8 cellular contexts compared by ENCODE assay signal in genomic region chr10:70925377-70926214, GRCh38. TPM values are rescaled to one million over a fixed set of nuclear protein-coding genes. Genes with fewer than 3 reads are reported as not detected.
DNase-seq lines count a peak whose midpoint lies in the region; ATAC-seq and TF ChIP-seq lines count a peak whose summit lies in the region.

No MANE protein-coding gene starts in this region.

- no peaks in the 10 kb centered on the region for H3K27me3 Mint-ChIP-seq in activated T-cell treated with anti-CD3 and anti-CD28 coated beads, Interleukin-2, amount 50 U/mL, for 72 hours (ENCODE audit: low read depth)
- H3K27me3 Mint-ChIP-seq in osteocyte (ENCODE audit: unreplicated experiment), result peaks cover 42% of the 10 kb centered on the region

- H3K36me3 Mint-ChIP-seq in activated T-cell treated with anti-CD3 and anti-CD28 coated beads, Interleukin-2, amount 50 U/mL, for 72 hours (ENCODE audit: insufficient read depth in 2 of 2), result no peaks in the 10 kb centered on the region
- no peaks in the 10 kb centered on the region for H3K36me3 Mint-ChIP-seq in osteocyte (ENCODE audit: unreplicated experiment)

- peaks cover 24% of the 10 kb centered on the region for H3K27me3 ChIP-seq in NT2/D1 (ENCODE audit: insufficient read depth, insufficient read length)
- H3K27me3 ChIP-seq in foreskin keratinocyte, result peaks cover 36% of the 10 kb centered on the region
- H3K27me3 ChIP-seq in uterus, result no peaks in the 10 kb centered on the region

- intact Hi-C loops in uterus (cut with DNase I; ENCODE audit: low total_unique reads), result loop anchor here (5.0 kb wide), 1 partner anchor 362 kb away; no protein-coding TSS in a partner anchor

- H3K27ac Mint-ChIP-seq in activated T-cell treated with anti-CD3 and anti-CD28 coated beads, Interleukin-2, amount 50 U/mL, for 72 hours, result no peak overlapping the region
- no peak overlapping the region for H3K27ac Mint-ChIP-seq in osteocyte (ENCODE audit: unreplicated experiment)

- no peaks in the 10 kb centered on the region for H3K4me1 Mint-ChIP-seq in activated T-cell treated with anti-CD3 and anti-CD28 coated beads, Interleukin-2, amount 50 U/mL, for 72 hours (ENCODE audit: low read depth)
- peaks cover 1% of the 10 kb centered on the region for H3K4me1 Mint-ChIP-seq in osteocyte (ENCODE audit: unreplicated experiment)

- TF ChIP-seq POLR2A in uterus (IDR thresholded peaks at IDR 0.05), result no peak

- no peaks in the 10 kb centered on the region for H3K9me3 Mint-ChIP-seq in activated T-cell treated with anti-CD3 and anti-CD28 coated beads, Interleukin-2, amount 50 U/mL, for 72 hours
- H3K9me3 Mint-ChIP-seq in osteocyte (ENCODE audit: unreplicated experiment), result no peaks in the 10 kb centered on the region

- H3K36me3 ChIP-seq in NT2/D1 (ENCODE audit: insufficient read depth, insufficient read length, low read length) (no peaks in the 10 kb centered on the region), uterus (no peaks in the 10 kb centered on the region)

- TF ChIP-seq CTCF in foreskin keratinocyte (conservative IDR thresholded peaks at IDR 0.05), result peak; percentile 94
- TF ChIP-seq CTCF in osteocyte (IDR thresholded peaks at IDR 0.05), result peak; percentile 98
- peak; percentile 80 to 93 (median 88) for TF ChIP-seq CTCF in uterus (IDR thresholded peaks at IDR 0.05)

- no peak overlapping the region for H3K4me3 ChIP-seq in NT2/D1 (ENCODE audit: insufficient read length, low read depth)
- no peak overlapping the region for H3K4me3 ChIP-seq in uterus

- peak; percentile 13 for DNase-seq in NCI-H2171 treated with DMSO at 0.1 percent for 48 hours (lab: John Stamatoyannopoulos, UW)
- no peak for DNase-seq in NCI-H2171 (lab: John Stamatoyannopoulos, UW)
- DNase-seq in NT2/D1 (ENCODE audit: low read depth, low spot score), result peak; percentile 15
- DNase-seq in activated T-cell treated with anti-CD3 and anti-CD28 coated beads, Interleukin-2, amount 50 U/mL, for 72 hours, result peak; percentile 62 to 74
- DNase-seq in foreskin keratinocyte, result no peak
- no peak for DNase-seq in osteocyte (ENCODE audit: extremely low spot score, unreplicated experiment)
- peak; percentile 25 to 61 for DNase-seq in uterus

- H3K4me1 ChIP-seq in NT2/D1 (ENCODE audit: insufficient read depth, insufficient read length), result peaks cover 3% of the 10 kb centered on the region
- peaks cover 4% of the 10 kb centered on the region for H3K4me1 ChIP-seq in foreskin keratinocyte
- peaks cover 0 to 4% of the 10 kb centered on the region in 2 donors for H3K4me1 ChIP-seq in uterus

- no peaks in the 10 kb centered on the region for H3K9me3 ChIP-seq in NT2/D1 (ENCODE audit: insufficient read depth, low read length)
- H3K9me3 ChIP-seq in uterus, result no peaks in the 10 kb centered on the region

- no peak overlapping the region for H3K9ac ChIP-seq in NT2/D1 (ENCODE audit: insufficient read length, low read depth)

- H3K4me3 Mint-ChIP-seq in activated T-cell treated with anti-CD3 and anti-CD28 coated beads, Interleukin-2, amount 50 U/mL, for 72 hours, result no peak overlapping the region
- H3K4me3 Mint-ChIP-seq in osteocyte (ENCODE audit: unreplicated experiment), result no peak overlapping the region

- H3K27ac ChIP-seq in foreskin keratinocyte, result no peak overlapping the region
- no peak overlapping the region for H3K27ac ChIP-seq in uterus

- ATAC-seq in activated T-cell treated with anti-CD3 and anti-CD28 coated beads, Interleukin-2, amount 50 U/mL, for 72 hours (replicated peaks in 1 of 2), result peak; percentile 67 to 75
- ATAC-seq in foreskin keratinocyte, result peak; percentile 52
- ATAC-seq in HG03175 (IDR thresholded peaks at IDR 0.05; ENCODE audit: unreplicated experiment), result no peak

RNA-seq across cellular contexts. Expression of gene PCBD1, which starts 37.2 kb away (rescaled TPM):
- total RNA-seq in activated T-cell treated with anti-CD3 and anti-CD28 coated beads, Interleukin-2, amount 50 U/mL, for 72 hours, result 10 to 100 TPM; 40.3 to 49.1 TPM
- total RNA-seq in foreskin keratinocyte, result 54.7 and 60.3 TPM in 2 replicates
- polyA plus RNA-seq in foreskin keratinocyte, result 82.9 and 94.6 TPM in 2 replicates
- 36.6 and 40.9 TPM in 2 replicates for total RNA-seq in osteocyte
- 10 to 100 TPM; 18.4 to 52.8 (median 27.9) TPM for total RNA-seq in uterus

Comparison
In these comparisons a context has a peak if more than half of its experiments do, and no peak if none do; other contexts are left out.
1. DNase-seq: peak in NCI-H2171 treated with DMSO at 0.1 percent for 48 hours (single experiment), NT2/D1 (single experiment), activated T-cell treated with anti-CD3 and anti-CD28 coated beads, Interleukin-2, amount 50 U/mL, for 72 hours (2 of 2) and uterus (2 of 2); none in NCI-H2171 (single experiment), foreskin keratinocyte (0 of 2) and osteocyte (single experiment).
2. Peak in every context shown above with its lines, with median percentiles within 50 percentile points of each other: CTCF ChIP-seq.